Comparison of ENCODE assay signal across 2 cellular contexts in the genomic region with DNA sequence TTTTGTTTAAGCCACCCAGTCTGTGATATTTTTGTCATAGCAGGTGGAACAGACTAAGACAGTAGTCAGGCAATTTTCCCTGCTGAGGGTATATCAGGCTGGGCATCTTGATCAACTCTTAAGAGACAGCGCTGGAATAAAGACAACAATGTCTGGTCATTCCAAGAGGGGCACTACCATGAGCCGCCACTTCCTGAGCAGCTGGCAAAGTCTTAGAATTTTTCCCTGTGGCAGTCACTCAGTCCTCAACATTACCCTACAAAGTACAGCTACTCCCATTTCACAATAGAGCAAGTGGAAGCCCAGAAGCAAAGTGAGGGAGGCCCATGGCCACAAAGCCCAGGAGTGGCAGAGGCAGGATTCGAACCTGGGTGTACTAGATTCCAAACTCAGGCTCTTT.
A peak's percentile ranks its signal among the peaks of the same experiment; 100 is the strongest.
TF ChIP-seq lines count a peak whose summit lies in the region.

No MANE protein-coding gene starts in this region.

TF ChIP-seq in SK-N-SH, 30 proteins besides CTCF, POLR2A, EP300 and RAD21:
- TF ChIP-seq FOXM1 (IDR thresholded peaks at IDR 0.05; ENCODE audit: low read depth) (no peak), EZH2phosphoT487 (IDR thresholded peaks at IDR 0.05; ENCODE audit: borderline replicate concordance, low read depth) (no peak), SIN3A (IDR thresholded peaks at IDR 0.05; ENCODE audit: borderline replicate concordance, low read depth, low read length) (no peak), TCF12 (IDR thresholded peaks at IDR 0.05) (0 out of 2 replicates have a peak, but pooled peaks have one; percentile 14), GATA2 (CRISPR knock-in tag; IDR thresholded peaks at IDR 0.05) (no peak)
- TF ChIP-seq, protein P1, sequence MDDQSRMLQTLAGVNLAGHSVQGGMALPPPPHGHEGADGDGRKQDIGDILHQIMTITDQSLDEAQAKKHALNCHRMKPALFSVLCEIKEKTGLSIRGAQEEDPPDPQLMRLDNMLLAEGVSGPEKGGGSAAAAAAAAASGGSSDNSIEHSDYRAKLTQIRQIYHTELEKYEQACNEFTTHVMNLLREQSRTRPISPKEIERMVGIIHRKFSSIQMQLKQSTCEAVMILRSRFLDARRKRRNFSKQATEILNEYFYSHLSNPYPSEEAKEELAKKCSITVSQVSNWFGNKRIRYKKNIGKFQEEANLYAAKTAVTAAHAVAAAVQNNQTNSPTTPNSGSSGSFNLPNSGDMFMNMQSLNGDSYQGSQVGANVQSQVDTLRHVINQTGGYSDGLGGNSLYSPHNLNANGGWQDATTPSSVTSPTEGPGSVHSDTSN (IDR thresholded peaks at IDR 0.05), result no peak
- TF ChIP-seq, protein P2, sequence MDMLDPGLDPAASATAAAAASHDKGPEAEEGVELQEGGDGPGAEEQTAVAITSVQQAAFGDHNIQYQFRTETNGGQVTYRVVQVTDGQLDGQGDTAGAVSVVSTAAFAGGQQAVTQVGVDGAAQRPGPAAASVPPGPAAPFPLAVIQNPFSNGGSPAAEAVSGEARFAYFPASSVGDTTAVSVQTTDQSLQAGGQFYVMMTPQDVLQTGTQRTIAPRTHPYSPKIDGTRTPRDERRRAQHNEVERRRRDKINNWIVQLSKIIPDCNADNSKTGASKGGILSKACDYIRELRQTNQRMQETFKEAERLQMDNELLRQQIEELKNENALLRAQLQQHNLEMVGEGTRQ (IDR thresholded peaks at IDR 0.05; ENCODE audit: borderline replicate concordance, low read depth, low read length), result no peak
- TF ChIP-seq, protein P3, sequence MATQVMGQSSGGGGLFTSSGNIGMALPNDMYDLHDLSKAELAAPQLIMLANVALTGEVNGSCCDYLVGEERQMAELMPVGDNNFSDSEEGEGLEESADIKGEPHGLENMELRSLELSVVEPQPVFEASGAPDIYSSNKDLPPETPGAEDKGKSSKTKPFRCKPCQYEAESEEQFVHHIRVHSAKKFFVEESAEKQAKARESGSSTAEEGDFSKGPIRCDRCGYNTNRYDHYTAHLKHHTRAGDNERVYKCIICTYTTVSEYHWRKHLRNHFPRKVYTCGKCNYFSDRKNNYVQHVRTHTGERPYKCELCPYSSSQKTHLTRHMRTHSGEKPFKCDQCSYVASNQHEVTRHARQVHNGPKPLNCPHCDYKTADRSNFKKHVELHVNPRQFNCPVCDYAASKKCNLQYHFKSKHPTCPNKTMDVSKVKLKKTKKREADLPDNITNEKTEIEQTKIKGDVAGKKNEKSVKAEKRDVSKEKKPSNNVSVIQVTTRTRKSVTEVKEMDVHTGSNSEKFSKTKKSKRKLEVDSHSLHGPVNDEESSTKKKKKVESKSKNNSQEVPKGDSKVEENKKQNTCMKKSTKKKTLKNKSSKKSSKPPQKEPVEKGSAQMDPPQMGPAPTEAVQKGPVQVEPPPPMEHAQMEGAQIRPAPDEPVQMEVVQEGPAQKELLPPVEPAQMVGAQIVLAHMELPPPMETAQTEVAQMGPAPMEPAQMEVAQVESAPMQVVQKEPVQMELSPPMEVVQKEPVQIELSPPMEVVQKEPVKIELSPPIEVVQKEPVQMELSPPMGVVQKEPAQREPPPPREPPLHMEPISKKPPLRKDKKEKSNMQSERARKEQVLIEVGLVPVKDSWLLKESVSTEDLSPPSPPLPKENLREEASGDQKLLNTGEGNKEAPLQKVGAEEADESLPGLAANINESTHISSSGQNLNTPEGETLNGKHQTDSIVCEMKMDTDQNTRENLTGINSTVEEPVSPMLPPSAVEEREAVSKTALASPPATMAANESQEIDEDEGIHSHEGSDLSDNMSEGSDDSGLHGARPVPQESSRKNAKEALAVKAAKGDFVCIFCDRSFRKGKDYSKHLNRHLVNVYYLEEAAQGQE (IDR thresholded peaks at IDR 0.05; ENCODE audit: low read depth, low read length), result no peak

TF ChIP-seq in SK-N-SH treated with all-trans-retinoic acid at 6 μM for 48 hours, 23 proteins besides CTCF, POLR2A, EP300 and RAD21:
- TF ChIP-seq, protein P4, sequence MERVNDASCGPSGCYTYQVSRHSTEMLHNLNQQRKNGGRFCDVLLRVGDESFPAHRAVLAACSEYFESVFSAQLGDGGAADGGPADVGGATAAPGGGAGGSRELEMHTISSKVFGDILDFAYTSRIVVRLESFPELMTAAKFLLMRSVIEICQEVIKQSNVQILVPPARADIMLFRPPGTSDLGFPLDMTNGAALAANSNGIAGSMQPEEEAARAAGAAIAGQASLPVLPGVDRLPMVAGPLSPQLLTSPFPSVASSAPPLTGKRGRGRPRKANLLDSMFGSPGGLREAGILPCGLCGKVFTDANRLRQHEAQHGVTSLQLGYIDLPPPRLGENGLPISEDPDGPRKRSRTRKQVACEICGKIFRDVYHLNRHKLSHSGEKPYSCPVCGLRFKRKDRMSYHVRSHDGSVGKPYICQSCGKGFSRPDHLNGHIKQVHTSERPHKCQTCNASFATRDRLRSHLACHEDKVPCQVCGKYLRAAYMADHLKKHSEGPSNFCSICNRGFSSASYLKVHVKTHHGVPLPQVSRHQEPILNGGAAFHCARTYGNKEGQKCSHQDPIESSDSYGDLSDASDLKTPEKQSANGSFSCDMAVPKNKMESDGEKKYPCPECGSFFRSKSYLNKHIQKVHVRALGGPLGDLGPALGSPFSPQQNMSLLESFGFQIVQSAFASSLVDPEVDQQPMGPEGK (CRISPR knock-in tag; IDR thresholded peaks at IDR 0.05; ENCODE audit: borderline replicate concordance), result no peak
- TF ChIP-seq TOX (CRISPR knock-in tag; IDR thresholded peaks at IDR 0.05; ENCODE audit: borderline replicate concordance), result no peak
- no peak for TF ChIP-seq ISL1 (CRISPR knock-in tag; IDR thresholded peaks at IDR 0.05)
- no peak for TF ChIP-seq TCF4 (CRISPR knock-in tag; IDR thresholded peaks at IDR 0.05; ENCODE audit: borderline replicate concordance)
- no peak for TF ChIP-seq ZFP30 (CRISPR knock-in tag; IDR thresholded peaks at IDR 0.05)
- TF ChIP-seq ZNF8 (CRISPR knock-in tag; IDR thresholded peaks at IDR 0.05), result no peak
- no peak for TF ChIP-seq ZNF565 (CRISPR knock-in tag; conservative IDR thresholded peaks at IDR 0.05; ENCODE audit: low read depth)
- no peak for TF ChIP-seq ESRRG (CRISPR knock-in tag; IDR thresholded peaks at IDR 0.05)
- TF ChIP-seq CSDC2 (CRISPR knock-in tag; IDR thresholded peaks at IDR 0.05), result no peak
TF ChIP-seq in SK-N-SH treated with all-trans-retinoic acid at 6 μM for 48 hours: peak in this region for 0.
